ENCODE assay signal across 8 cellular contexts in the genomic region with DNA sequence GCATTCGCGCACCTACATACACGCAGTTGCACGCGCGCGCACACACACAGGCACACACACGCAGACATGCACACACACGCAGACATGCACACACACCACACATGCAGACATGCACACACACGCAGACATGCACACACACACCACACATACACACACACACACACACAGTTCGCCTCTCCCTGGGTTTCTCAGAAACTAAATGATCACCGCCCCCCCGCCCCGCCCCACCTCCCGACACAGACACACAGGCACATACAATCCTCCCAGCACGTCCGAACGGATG.
DNase-seq lines count a peak whose midpoint lies in the region; TF ChIP-seq lines count a peak whose summit lies in the region.

No MANE protein-coding gene starts in this region.

- DNase-seq in NCI-H1694 treated with DMSO at 0.1 percent for 48 hours (lab: John Stamatoyannopoulos, UW): peak; percentile 32
- no peak for DNase-seq in NCI-H1694 (lab: John Stamatoyannopoulos, UW)
- peak; percentile 40 for DNase-seq in activated effector memory CD4-positive, alpha-beta T cell treated with Interleukin-2 at 50 U/mL for 16 hours
- peak; percentile 40 for DNase-seq in stimulated activated CD8-positive, alpha-beta memory T cell treated with anti-CD3 and anti-CD28 coated beads, Interleukin-4, amount 100 ng/mL, for 48 hours
- no peak for DNase-seq in NCI-H2029 treated with DMSO at 0.1 percent for 48 hours (lab: John Stamatoyannopoulos, UW)
- DNase-seq in GM10266 (ENCODE audit: extremely low spot score): no peak
- DNase-seq in CD1c-positive myeloid dendritic cell (ENCODE audit: extremely low spot score): no peak

- TF ChIP-seq CTCF in GM10266 (IDR thresholded peaks at IDR 0.05; ENCODE audit: control insufficient read depth, insufficient read depth, low read depth, missing control alignments): no peak

- H3K4me3 ChIP-seq in iPS-11a (ENCODE audit: low read depth, low read length): peak overlapping the region; percentile 61

Comparison
In these comparisons a context has a peak if more than half of its experiments do, and no peak if none do; other contexts are left out.
1. DNase-seq: peak in NCI-H1694 treated with DMSO at 0.1 percent for 48 hours (single experiment), activated effector memory CD4-positive, alpha-beta T cell treated with Interleukin-2 at 50 U/mL for 16 hours (single experiment) and stimulated activated CD8-positive, alpha-beta memory T cell treated with anti-CD3 and anti-CD28 coated beads, Interleukin-4, amount 100 ng/mL, for 48 hours (single experiment); none in NCI-H1694 (single experiment), NCI-H2029 treated with DMSO at 0.1 percent for 48 hours (single experiment), GM10266 (single experiment) and CD1c-positive myeloid dendritic cell (single experiment).